22 cellular contexts compared by ENCODE assay signal in the genomic region with DNA sequence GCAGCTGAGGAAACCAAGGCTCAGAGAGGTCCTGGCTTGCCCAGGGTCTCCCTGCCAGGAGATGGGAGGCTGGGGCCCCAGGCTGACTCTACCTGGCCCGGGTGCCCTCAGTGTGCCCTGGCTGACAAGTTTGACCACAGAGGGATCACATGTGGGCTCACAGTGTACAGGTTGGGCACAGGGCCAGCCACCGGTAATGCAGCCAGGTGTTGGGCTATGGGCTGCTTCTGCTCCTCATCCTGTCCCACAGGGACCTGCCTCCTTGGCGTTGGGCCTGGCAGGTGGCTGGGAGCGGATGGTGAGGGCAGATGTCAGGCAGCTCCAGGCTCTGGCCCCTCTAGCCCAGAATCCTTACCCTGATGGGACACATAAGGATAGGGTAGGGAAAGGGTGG.
DNase-seq lines count a peak whose midpoint lies in the region; ATAC-seq, FAIRE-seq and TF ChIP-seq lines count a peak whose summit lies in the region.
"Had no signal": no experiment of that assay in that cellular context is flagged by ENCODE, and none has a peak within 500 bp of the region (broad histone marks: within the 10 kb centered on the region; RNA-seq: fewer than 3 reads in every experiment).

No MANE protein-coding gene starts in this region.

- no peaks in the 10 kb centered on the region for H3K9me3 Mint-ChIP-seq in MCF 10A (ENCODE audit: unreplicated experiment)
- H3K9me3 Mint-ChIP-seq: activated CD4-positive, alpha-beta memory T cell treated with anti-CD3 and anti-CD28 coated beads for 36 hours; activated naive CD4-positive, alpha-beta T cell treated with anti-CD3 and anti-CD28 coated beads, Interleukin-2, amount 50 U/mL, for 24 hours; CD4-positive, alpha-beta T cell; H9; type B pancreatic cell had no signal

- POLR2A ChIA-PET in MCF 10A (lab: Yijun Ruan, JAX), result interaction anchor here (1.1 kb wide), 1 partner anchor 11 kb away, joined by 3 read pairs; no protein-coding TSS in a partner anchor

- intact Hi-C loops in MCF 10A (cut with micrococcal nuclease), result no loop called here
- intact Hi-C loops in mammary epithelial cell (cut with micrococcal nuclease), result no loop called here

- H3K4me2 ChIP-seq in mammary epithelial cell (ENCODE audit: insufficient read depth, low read depth, low read length), result no peak overlapping the region

- H3K27me3 Mint-ChIP-seq in MCF 10A (ENCODE audit: insufficient read depth, unreplicated experiment), result no peaks in the 10 kb centered on the region
- H3K27me3 Mint-ChIP-seq: CD4-positive, alpha-beta T cell; type B pancreatic cell had no signal

- BruUV-seq in MCF 10A (replicated peaks; lab: Mats Ljungman, UMichigan), result no TSS peak
- no TSS peak for BruUV-seq in mammary epithelial cell (replicated peaks; lab: Mats Ljungman, UMichigan)

- no peak for TF ChIP-seq CTCF in MCF 10A (IDR thresholded peaks at IDR 0.05; ENCODE audit: unreplicated experiment)
- no peak for TF ChIP-seq CTCF in mammary epithelial cell (conservative IDR thresholded peaks at IDR 0.05 in 1 of 2, IDR thresholded peaks at IDR 0.05 in 1 of 2; ENCODE audit: extremely low read depth in 1 of 2, insufficient read depth in 1 of 2, low read depth in 1 of 2, low read length in 2 of 2)
- no peak for TF ChIP-seq CTCF in thoracic aorta (IDR thresholded peaks at IDR 0.05)

- CTCF ChIA-PET in MCF 10A (lab: Yijun Ruan, JAX), result interaction anchor here (0.6 to 1.4 kb wide), 3 partner anchors 61 to 430 kb away, joined by 3 to 4 read pairs (median 4); no protein-coding TSS in a partner anchor
- CTCF ChIA-PET in mammary epithelial cell (lab: Charles Lee; ENCODE audit: low non-redundant PET), result no interaction called here

- no peaks in the 10 kb centered on the region for H4K20me1 ChIP-seq in mammary epithelial cell (ENCODE audit: insufficient read depth, low read length)

- 32% methylated on average over 3 of the region's 4 CpGs for WGBS in mammary epithelial cell (ENCODE audit: low coverage, missing lambda C conversion rate)

- H3K27ac ChIP-seq in mammary epithelial cell (ENCODE audit: insufficient read depth, low read depth, low read length), result no peak overlapping the region
- H3K27ac ChIP-seq in thoracic aorta, result peak overlapping the region; percentile 62 to 85

- no peaks in the 10 kb centered on the region for H3K36me3 Mint-ChIP-seq in MCF 10A (ENCODE audit: insufficient read depth, unreplicated experiment)
- H3K36me3 Mint-ChIP-seq: activated CD4-positive, alpha-beta memory T cell treated with anti-CD3 and anti-CD28 coated beads for 36 hours; activated naive CD4-positive, alpha-beta T cell treated with anti-CD3 and anti-CD28 coated beads, Interleukin-2, amount 50 U/mL, for 24 hours; type B pancreatic cell had no signal

- H3K4me3 Mint-ChIP-seq in MCF 10A (ENCODE audit: unreplicated experiment), result no peak overlapping the region
- H3K4me3 Mint-ChIP-seq: activated CD4-positive, alpha-beta memory T cell treated with anti-CD3 and anti-CD28 coated beads for 36 hours; activated naive CD4-positive, alpha-beta T cell treated with anti-CD3 and anti-CD28 coated beads, Interleukin-2, amount 50 U/mL, for 24 hours; CD4-positive, alpha-beta T cell; H9; type B pancreatic cell had no signal

- no peak overlapping the region for H2AFZ ChIP-seq in mammary epithelial cell (ENCODE audit: low read depth, low read length)

- no peaks in the 10 kb centered on the region for H3K27me3 ChIP-seq in mammary epithelial cell (ENCODE audit: insufficient read depth, low read length)
- no peaks in the 10 kb centered on the region for H3K27me3 ChIP-seq in thoracic aorta (replicated peaks; ENCODE audit: insufficient read depth)

- no peak overlapping the region for H3K4me3 ChIP-seq in mammary epithelial cell (replicated peaks in 1 of 3; ENCODE audit: insufficient read depth in 1 of 3, low read depth in 2 of 3, low read length in 3 of 3)
- H3K4me3 ChIP-seq in thoracic aorta, result no peak overlapping the region

- no peak for FAIRE-seq in H54 (lab: Jason Lieb, UNC)

- ATAC-seq in thoracic aorta (ENCODE audit: insufficient number of reproducible peaks, low FRiP score, low read depth), result no peak
- ATAC-seq in HG03139 (IDR thresholded peaks at IDR 0.05; ENCODE audit: unreplicated experiment), result no peak

- no peaks in the 10 kb centered on the region for H3K4me1 ChIP-seq in mammary epithelial cell (ENCODE audit: insufficient read depth, low read length)
- peaks cover 7 to 26% of the 10 kb centered on the region in 2 donors for H3K4me1 ChIP-seq in thoracic aorta (ENCODE audit: control insufficient read depth in 1 of 2, low read depth in 2 of 2)

- H3K36me3 ChIP-seq in mammary epithelial cell (ENCODE audit: insufficient read depth, low read length), result no peaks in the 10 kb centered on the region
- no peaks in the 10 kb centered on the region for H3K36me3 ChIP-seq in thoracic aorta

- H3K9me3 ChIP-seq in mammary epithelial cell (replicated peaks; ENCODE audit: insufficient read depth, low read length) (no peaks in the 10 kb centered on the region), thoracic aorta (no peaks in the 10 kb centered on the region)

- peaks cover 15% of the 10 kb centered on the region for H3K4me1 Mint-ChIP-seq in MCF 10A (ENCODE audit: insufficient read depth, unreplicated experiment)
- H3K4me1 Mint-ChIP-seq: activated naive CD4-positive, alpha-beta T cell treated with anti-CD3 and anti-CD28 coated beads, Interleukin-2, amount 50 U/mL, for 24 hours had no signal

- no peak for TF ChIP-seq POLR2A in H54 (IDR thresholded peaks at IDR 0.05; ENCODE audit: low read depth, low read length)

- no peak overlapping the region for H3K9ac ChIP-seq in mammary epithelial cell (ENCODE audit: insufficient read depth, low read length)

- peak; percentile 35 for DNase-seq in MCF 10A (ENCODE audit: unreplicated experiment)
- DNase-seq in mammary epithelial cell, result no peak
- DNase-seq in NCI-H1092 treated with DMSO at 0.1 percent for 48 hours (lab: John Stamatoyannopoulos, UW), result peak; percentile 58
- DNase-seq in RPMI8226, result peak; percentile 94
- no peak for DNase-seq in thoracic aorta (ENCODE audit: low spot score)
- DNase-seq in medulla oblongata (ENCODE audit: extremely low spot score), result no peak
- DNase-seq in H54 (ENCODE audit: insufficient read length, low spot score), result no peak
- DNase-seq: activated CD4-positive, alpha-beta memory T cell treated with anti-CD3 and anti-CD28 coated beads for 36 hours; activated T-cell treated with anti-CD3 and anti-CD28 coated beads, Interleukin-2, amount 50 U/mL, for 48 hours; CD4-positive, alpha-beta T cell; H9; hippocampal formation; IMR-90; kidney glomerular epithelial cell; NCI-H2227 treated with DMSO at 0.1 percent for 48 hours; retina; stimulated activated CD4-positive, alpha-beta T cell treated with anti-CD3 and anti-CD28 coated beads, Interleukin-15, amount 100 ng/mL, for 24 hours; stimulated activated naive CD4-positive, alpha-beta T cell treated with Interleukin-2 at 50 U/mL for 16 hours; T-helper 2 cell had no signal

- no peak overlapping the region for H3K27ac Mint-ChIP-seq in MCF 10A (ENCODE audit: low read depth, unreplicated experiment)
- H3K27ac Mint-ChIP-seq: activated CD4-positive, alpha-beta memory T cell treated with anti-CD3 and anti-CD28 coated beads for 36 hours; activated naive CD4-positive, alpha-beta T cell treated with anti-CD3 and anti-CD28 coated beads, Interleukin-2, amount 50 U/mL, for 24 hours; CD4-positive, alpha-beta T cell; type B pancreatic cell had no signal

- dilution Hi-C loops in mammary epithelial cell (cut with HindIII; ENCODE audit: low sequenced_read_pairs), result no loop called here

- in situ Hi-C loops in mammary epithelial cell (cut with MboI; ENCODE audit: low sequenced_read_pairs in 2 of 2), result no loop called here

- no peaks in the 10 kb centered on the region for H3K79me2 ChIP-seq in mammary epithelial cell (ENCODE audit: insufficient read depth, low read length)

Comparison
In these comparisons a context has a peak if more than half of its experiments do, and no peak if none do; other contexts are left out.
1. DNase-seq: peak in MCF 10A (single experiment), NCI-H1092 treated with DMSO at 0.1 percent for 48 hours (single experiment) and RPMI8226 (single experiment); none in mammary epithelial cell (single experiment), thoracic aorta (single experiment), medulla oblongata (single experiment) and H54 (single experiment).